1 cellular context compared by ENCODE assay signal in the genomic region with DNA sequence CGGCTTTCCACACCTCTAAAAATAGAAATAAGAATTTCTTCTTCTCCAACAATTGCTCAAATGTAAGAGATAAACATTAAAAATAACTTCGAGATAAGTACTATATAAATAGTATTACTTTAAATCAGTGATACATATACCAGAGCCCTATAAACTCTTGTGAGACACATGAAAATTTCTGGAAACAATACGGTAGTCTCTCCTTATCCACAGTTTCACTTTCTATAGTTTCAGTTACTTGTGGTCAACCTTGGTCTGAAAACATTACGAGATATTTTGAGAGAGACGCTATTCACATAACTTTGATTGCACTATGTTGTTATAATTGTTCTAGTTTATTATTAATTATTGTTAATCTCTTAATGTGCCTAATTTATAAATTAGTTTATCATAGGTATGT.
TF ChIP-seq lines count a peak whose summit lies in the region.

No MANE protein-coding gene starts in this region.

TF ChIP-seq in SK-N-SH, 30 proteins besides CTCF, POLR2A, EP300 and RAD21 (continued from another document):
- no peak for TF ChIP-seq TCF12 (IDR thresholded peaks at IDR 0.05)
- TF ChIP-seq EZH2phosphoT487 (IDR thresholded peaks at IDR 0.05; ENCODE audit: borderline replicate concordance, low read depth), result no peak
- TF ChIP-seq FOXM1 (IDR thresholded peaks at IDR 0.05; ENCODE audit: low read depth), result no peak
- TF ChIP-seq SMC3 (IDR thresholded peaks at IDR 0.05; ENCODE audit: low read depth, low read length), result no peak
- TF ChIP-seq TEAD4 (IDR thresholded peaks at IDR 0.05; ENCODE audit: borderline replicate concordance, insufficient read depth), result no peak
- no peak for TF ChIP-seq MAX (IDR thresholded peaks at IDR 0.05; ENCODE audit: low read depth)
- no peak for TF ChIP-seq RFX5 (IDR thresholded peaks at IDR 0.05; ENCODE audit: low read length)
- no peak for TF ChIP-seq CHD2 (IDR thresholded peaks at IDR 0.05; ENCODE audit: low read length, partially characterized antibody)
- TF ChIP-seq, protein P1, sequence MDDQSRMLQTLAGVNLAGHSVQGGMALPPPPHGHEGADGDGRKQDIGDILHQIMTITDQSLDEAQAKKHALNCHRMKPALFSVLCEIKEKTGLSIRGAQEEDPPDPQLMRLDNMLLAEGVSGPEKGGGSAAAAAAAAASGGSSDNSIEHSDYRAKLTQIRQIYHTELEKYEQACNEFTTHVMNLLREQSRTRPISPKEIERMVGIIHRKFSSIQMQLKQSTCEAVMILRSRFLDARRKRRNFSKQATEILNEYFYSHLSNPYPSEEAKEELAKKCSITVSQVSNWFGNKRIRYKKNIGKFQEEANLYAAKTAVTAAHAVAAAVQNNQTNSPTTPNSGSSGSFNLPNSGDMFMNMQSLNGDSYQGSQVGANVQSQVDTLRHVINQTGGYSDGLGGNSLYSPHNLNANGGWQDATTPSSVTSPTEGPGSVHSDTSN (IDR thresholded peaks at IDR 0.05), result no peak
- TF ChIP-seq JUND (IDR thresholded peaks at IDR 0.05), result no peak
- TF ChIP-seq NFIC (IDR thresholded peaks at IDR 0.05; ENCODE audit: borderline replicate concordance), result no peak
- TF ChIP-seq SIN3A (IDR thresholded peaks at IDR 0.05; ENCODE audit: borderline replicate concordance, low read depth, low read length), result no peak
- TF ChIP-seq, protein P2, sequence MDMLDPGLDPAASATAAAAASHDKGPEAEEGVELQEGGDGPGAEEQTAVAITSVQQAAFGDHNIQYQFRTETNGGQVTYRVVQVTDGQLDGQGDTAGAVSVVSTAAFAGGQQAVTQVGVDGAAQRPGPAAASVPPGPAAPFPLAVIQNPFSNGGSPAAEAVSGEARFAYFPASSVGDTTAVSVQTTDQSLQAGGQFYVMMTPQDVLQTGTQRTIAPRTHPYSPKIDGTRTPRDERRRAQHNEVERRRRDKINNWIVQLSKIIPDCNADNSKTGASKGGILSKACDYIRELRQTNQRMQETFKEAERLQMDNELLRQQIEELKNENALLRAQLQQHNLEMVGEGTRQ (IDR thresholded peaks at IDR 0.05; ENCODE audit: borderline replicate concordance, low read depth, low read length), result no peak
- no peak for TF ChIP-seq MXI1 (IDR thresholded peaks at IDR 0.05; ENCODE audit: low read depth, low read length)
